1 cellular context compared by ENCODE assay signal in genomic region chr1:71427066-71427465, GRCh38.
TF ChIP-seq lines count a peak whose summit lies in the region.

No MANE protein-coding gene starts in this region.

TF ChIP-seq in WTC11, 78 proteins besides CTCF, POLR2A, EP300 and RAD21 (continued from another document):
- TF ChIP-seq PREB (CRISPR knock-in tag; IDR thresholded peaks at IDR 0.05; ENCODE audit: borderline replicate concordance) = no peak
- no peak for TF ChIP-seq CDX4 (CRISPR knock-in tag; IDR thresholded peaks at IDR 0.05; ENCODE audit: borderline replicate concordance)
- no peak for TF ChIP-seq AR (CRISPR knock-in tag; IDR thresholded peaks at IDR 0.05)
- TF ChIP-seq ZNF532 (CRISPR knock-in tag; IDR thresholded peaks at IDR 0.05; ENCODE audit: borderline replicate concordance) = no peak
- TF ChIP-seq ATF2 (CRISPR knock-in tag; IDR thresholded peaks at IDR 0.05; ENCODE audit: borderline replicate concordance, low read depth) = no peak
- TF ChIP-seq HMGXB4 (CRISPR knock-in tag; IDR thresholded peaks at IDR 0.05) = no peak
